Comparison of ENCODE assay signal across 31 cellular contexts in the genomic region with DNA sequence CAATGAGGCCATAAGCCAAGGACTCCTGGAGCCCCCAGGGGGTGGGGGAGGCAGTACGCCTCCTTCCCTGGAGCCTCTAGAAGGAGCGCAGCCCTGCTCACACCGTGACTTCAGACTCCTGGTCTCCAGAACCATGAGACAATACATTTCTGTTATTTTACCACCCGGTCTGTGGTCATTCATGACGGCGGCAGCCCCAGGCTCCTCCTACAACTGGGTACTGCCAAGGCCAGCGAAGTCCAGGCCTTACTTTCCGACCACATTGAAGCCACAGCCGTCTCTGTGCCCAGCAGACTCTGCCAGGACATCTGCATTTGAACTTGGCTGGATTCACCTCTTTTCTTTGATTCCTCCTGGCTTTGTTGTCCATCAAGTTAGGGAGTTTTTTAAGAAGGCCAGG. TPM values are rescaled to one million over a fixed set of nuclear protein-coding genes. Genes with fewer than 3 reads are reported as not detected.
DNase-seq lines count a peak whose midpoint lies in the region; TF ChIP-seq lines count a peak whose summit lies in the region.
"Had no signal": no experiment of that assay in that cellular context is flagged by ENCODE, and none has a peak within 500 bp of the region (broad histone marks: within the 10 kb centered on the region; RNA-seq: fewer than 3 reads in every experiment).

No MANE protein-coding gene starts in this region.

- H3K36me3 Mint-ChIP-seq in mesothelial cell of epicardium = no peaks in the 10 kb centered on the region
- H3K36me3 Mint-ChIP-seq: activated naive CD4-positive, alpha-beta T cell treated with anti-CD3 and anti-CD28 coated beads, Interleukin-2, amount 50 U/mL, for 72 hours had no signal

- H3K27ac Mint-ChIP-seq in mesothelial cell of epicardium = no peak overlapping the region
- H3K27ac Mint-ChIP-seq: activated naive CD4-positive, alpha-beta T cell treated with anti-CD3 and anti-CD28 coated beads, Interleukin-2, amount 50 U/mL, for 72 hours; effector memory CD8-positive, alpha-beta T cell; nephron progenitor cell had no signal

- no peaks in the 10 kb centered on the region for H3K9me3 Mint-ChIP-seq in mesothelial cell of epicardium
- H3K9me3 Mint-ChIP-seq: activated naive CD4-positive, alpha-beta T cell treated with anti-CD3 and anti-CD28 coated beads, Interleukin-2, amount 50 U/mL, for 72 hours; effector memory CD8-positive, alpha-beta T cell; nephron progenitor cell had no signal

- H3K27me3 Mint-ChIP-seq in mesothelial cell of epicardium (ENCODE audit: low read depth) = peaks cover 1% of the 10 kb centered on the region

- peaks cover 2% of the 10 kb centered on the region for H3K4me1 Mint-ChIP-seq in mesothelial cell of epicardium

- TF ChIP-seq CTCF in mesothelial cell of epicardium (IDR thresholded peaks at IDR 0.05; ENCODE audit: unreplicated experiment) = no peak

- no peak overlapping the region for H3K4me3 Mint-ChIP-seq in mesothelial cell of epicardium
- H3K4me3 Mint-ChIP-seq: effector memory CD8-positive, alpha-beta T cell; nephron progenitor cell had no signal

- DNase-seq in M059J (ENCODE audit: low read depth) (peak; percentile 49), midbrain (lab: John Stamatoyannopoulos, UW) (peak; percentile 84), NCI-H1436 treated with DMSO at 0.1 percent for 48 hours (lab: John Stamatoyannopoulos, UW) (no peak), iPS-NIHi11 (ENCODE audit: low spot score) (no peak), mesothelial cell of epicardium (ENCODE audit: low spot score in 2 of 2, unreplicated experiment in 2 of 2) (no peak)
- DNase-seq: ACHN; activated CD4-positive, alpha-beta T cell treated with anti-CD3 and anti-CD28 coated beads for 4 hours; activated CD8-positive, alpha-beta memory T cell treated with anti-CD3 and anti-CD28 coated beads for 24 hours; aorta; COR-L47; cortex of kidney; effector memory CD8-positive, alpha-beta T cell; Karpas-422; kidney glomerular epithelial cell; lower lobe of right lung; NCI-H1417 treated with DMSO at 0.1 percent for 48 hours; NCI-H2107; NCI-H446; NCI-H82; nephron progenitor cell; pancreas; SIG-M5; small intestine; stimulated activated naive CD4-positive, alpha-beta T cell treated with Interleukin-2 at 50 U/mL for 16 hours; SW 1271; thyroid gland; uterus had no signal

- H3K27ac ChIP-seq in cingulate gyrus (ENCODE audit: low read depth, low read length) = peak overlapping the region; percentile 60
- H3K27ac ChIP-seq in temporal lobe (ENCODE audit: low read depth, low read length) = peak overlapping the region; percentile 40
- H3K27ac ChIP-seq: lower lobe of right lung, pancreas, thyroid gland, uterus had no signal

RNA-seq across cellular contexts. Expression of gene GNG7, which starts 10.5 kb away (rescaled TPM):
- 0.12 TPM in 1 of 2 replicates, not detected in the other for total RNA-seq in M059J (2014; rRNA removed; shearing (Covaris generic))
- total RNA-seq in temporal lobe (7.4 TPM), mesothelial cell of epicardium (8.2 to 8.8 TPM (median 8.5 TPM) in 3 replicates)

RNA-seq across cellular contexts. Expression of gene DIRAS1, which starts 29.2 kb away (rescaled TPM):
- total RNA-seq in M059J (2014; rRNA removed; shearing (Covaris generic)) = 1.2 and 1.6 TPM in 2 replicates
- total RNA-seq in temporal lobe (21.4 TPM), mesothelial cell of epicardium (3.0 to 3.5 TPM (median 3.2 TPM) in 3 replicates)
- total RNA-seq: epithelial cell of proximal tubule had no signal

RNA-seq across cellular contexts. Expression of gene SLC39A3, which starts 47.9 kb away (rescaled TPM):
- total RNA-seq in M059J (2014; rRNA removed; shearing (Covaris generic)) = 73.7 and 80.4 TPM in 2 replicates
- total RNA-seq in temporal lobe (15.0 TPM), mesothelial cell of epicardium (27.5 to 29.7 TPM (median 28.8 TPM) in 3 replicates)

Comparison
In these comparisons a context has a peak if more than half of its experiments do, and no peak if none do; other contexts are left out.
1. DNase-seq: peak in M059J (single experiment) and midbrain (single experiment); none in NCI-H1436 treated with DMSO at 0.1 percent for 48 hours (single experiment), iPS-NIHi11 (single experiment) and mesothelial cell of epicardium (0 of 2).